7 cellular contexts compared by ENCODE assay signal in the genomic region with DNA sequence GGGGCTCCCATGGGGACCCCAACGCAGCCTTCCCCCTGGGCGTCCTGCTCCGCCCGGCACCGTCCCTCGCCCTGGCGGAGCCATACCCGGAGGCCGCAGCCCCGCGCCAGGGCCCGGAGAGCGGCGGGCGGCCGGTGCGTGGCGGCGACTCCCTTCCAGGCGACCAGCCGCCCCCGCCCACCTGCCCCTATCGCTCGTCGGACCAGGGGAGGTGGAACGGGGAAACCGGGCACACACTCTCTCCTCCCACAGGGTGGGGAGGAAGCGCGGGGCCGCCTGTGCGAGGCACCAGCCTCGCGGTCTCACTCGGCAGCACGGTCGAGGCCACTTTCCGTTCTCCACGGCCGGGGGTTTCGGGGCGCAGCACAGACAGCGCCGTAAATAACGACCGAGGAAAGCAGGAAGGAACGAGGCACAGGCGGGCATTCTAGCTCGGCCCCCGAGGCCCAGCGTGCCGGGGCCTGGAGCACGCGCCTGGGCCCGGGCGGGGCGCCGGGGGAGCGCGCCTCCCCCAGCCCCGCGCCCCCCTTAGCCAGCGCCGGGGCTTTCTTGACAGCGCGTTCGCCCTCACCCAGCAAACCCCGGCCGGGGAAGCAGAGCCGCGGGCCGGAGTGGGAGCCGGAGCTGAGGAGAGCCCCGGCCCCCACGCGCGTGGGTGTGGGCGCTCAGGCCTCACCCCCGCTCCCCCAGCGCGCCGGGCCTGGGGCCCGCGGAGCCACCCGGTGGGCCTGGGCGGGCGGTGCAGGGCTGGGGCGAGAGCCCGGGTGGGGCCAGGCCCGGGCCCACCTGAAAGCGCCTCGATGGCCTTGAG. TPM values are rescaled to one million over a fixed set of nuclear protein-coding genes. Genes with fewer than 3 reads are reported as not detected.
DNase-seq lines count a peak whose midpoint lies in the region; ATAC-seq and TF ChIP-seq lines count a peak whose summit lies in the region.

No MANE protein-coding gene starts in this region.

- no peak for ATAC-seq in GM19324 (IDR thresholded peaks at IDR 0.05; ENCODE audit: low FRiP score, unreplicated experiment)

- peaks cover 61% of the 10 kb centered on the region for H3K27me3 Mint-ChIP-seq in IgD-negative memory B cell
- H3K27me3 Mint-ChIP-seq in activated T-cell treated with anti-CD3 and anti-CD28 coated beads, Interleukin-2, amount 50 U/mL, for 24 hours, result peaks cover 78% of the 10 kb centered on the region
- peaks cover 11% of the 10 kb centered on the region for H3K27me3 Mint-ChIP-seq in glutamatergic neuron (ENCODE audit: unreplicated experiment)

- DNase-seq in activated T-cell treated with anti-CD3 and anti-CD28 coated beads, Interleukin-2, amount 50 U/mL, for 24 hours, result peak; percentile 59
- DNase-seq in glutamatergic neuron, result peak; percentile 68
- no peak for DNase-seq in skeletal muscle cell (ENCODE audit: low read depth)
- no peak for DNase-seq in OCI-M2 (lab: John Stamatoyannopoulos, UW; ENCODE audit: unreplicated experiment)

- peaks cover 0 to 6% (median 0%) of the 10 kb centered on the region in 3 donors for H3K9me3 Mint-ChIP-seq in IgD-negative memory B cell
- no peaks in the 10 kb centered on the region for H3K9me3 Mint-ChIP-seq in activated T-cell treated with anti-CD3 and anti-CD28 coated beads, Interleukin-2, amount 50 U/mL, for 24 hours
- peaks cover 25% of the 10 kb centered on the region for H3K9me3 Mint-ChIP-seq in glutamatergic neuron (ENCODE audit: unreplicated experiment)

- H3K4me3 Mint-ChIP-seq in IgD-negative memory B cell, result peak overlapping the region; percentile 79 to 94 (median 92)
- peak overlapping the region; percentile 75 for H3K4me3 Mint-ChIP-seq in activated T-cell treated with anti-CD3 and anti-CD28 coated beads, Interleukin-2, amount 50 U/mL, for 24 hours
- peak overlapping the region; percentile 89 for H3K4me3 Mint-ChIP-seq in glutamatergic neuron (ENCODE audit: unreplicated experiment)

- TF ChIP-seq CTCF in GM12875 (IDR thresholded peaks at IDR 0.05; ENCODE audit: borderline replicate concordance, insufficient read depth, low read depth, low read length) (peak; percentile 28; the same call in 1 of the 2 replicates), glutamatergic neuron (IDR thresholded peaks at IDR 0.05; ENCODE audit: partially characterized antibody, unreplicated experiment) (no peak)

- H3K27ac Mint-ChIP-seq in IgD-negative memory B cell (peak overlapping the region; percentile 69 to 100 (median 89)), glutamatergic neuron (ENCODE audit: unreplicated experiment) (no peak overlapping the region)
- no peak overlapping the region for H3K27ac Mint-ChIP-seq in activated T-cell treated with anti-CD3 and anti-CD28 coated beads, Interleukin-2, amount 50 U/mL, for 24 hours

- peak overlapping the region; percentile 95 for H3K4me3 ChIP-seq in GM12875 (ENCODE audit: low read depth, low read length)
- H3K4me3 ChIP-seq in skeletal muscle cell (ENCODE audit: low read depth, low read length), result peak overlapping the region; percentile 85

- H3K36me3 Mint-ChIP-seq in IgD-negative memory B cell (no peaks in the 10 kb centered on the region), glutamatergic neuron (ENCODE audit: unreplicated experiment) (no peaks in the 10 kb centered on the region)
- no peaks in the 10 kb centered on the region for H3K36me3 Mint-ChIP-seq in activated T-cell treated with anti-CD3 and anti-CD28 coated beads, Interleukin-2, amount 50 U/mL, for 24 hours (ENCODE audit: low read depth)

- H3K4me1 Mint-ChIP-seq in IgD-negative memory B cell, result peaks cover 12 to 37% (median 28%) of the 10 kb centered on the region in 3 donors
- peaks cover 38% of the 10 kb centered on the region for H3K4me1 Mint-ChIP-seq in activated T-cell treated with anti-CD3 and anti-CD28 coated beads, Interleukin-2, amount 50 U/mL, for 24 hours (ENCODE audit: low read depth)
- peaks cover 32% of the 10 kb centered on the region for H3K4me1 Mint-ChIP-seq in glutamatergic neuron (ENCODE audit: low read depth, unreplicated experiment)

RNA-seq across cellular contexts. Expression of gene IGF2BP3, which starts 0.9 kb away (rescaled TPM):
- 5.4 TPM for polyA plus RNA-seq in IgD-negative memory B cell
- total RNA-seq in glutamatergic neuron (ENCODE audit: unreplicated experiment), result 47.0 TPM

Comparison
In these comparisons a context has a peak if more than half of its experiments do, and no peak if none do; other contexts are left out.
1. H3K27ac Mint-ChIP-seq: peak in IgD-negative memory B cell (3 of 3); none in activated T-cell treated with anti-CD3 and anti-CD28 coated beads, Interleukin-2, amount 50 U/mL, for 24 hours (single experiment) and glutamatergic neuron (single experiment).
2. DNase-seq: peak in activated T-cell treated with anti-CD3 and anti-CD28 coated beads, Interleukin-2, amount 50 U/mL, for 24 hours (single experiment) and glutamatergic neuron (single experiment); none in skeletal muscle cell (single experiment) and OCI-M2 (single experiment).
3. Peak in every context shown above with its lines, with median percentiles within 50 percentile points of each other: H3K4me3 Mint-ChIP-seq.